In genomic region chr20:2729791-2730190, GRCh38 we compare ENCODE assay signal across 14 cellular contexts. TPM values are rescaled to one million over a fixed set of nuclear protein-coding genes. Genes with fewer than 3 reads are reported as not detected.
DNase-seq lines count a peak whose midpoint lies in the region; ATAC-seq and TF ChIP-seq lines count a peak whose summit lies in the region.
"Had no signal": no experiment of that assay in that cellular context is flagged by ENCODE, and none has a peak within 500 bp of the region (broad histone marks: within the 10 kb centered on the region; RNA-seq: fewer than 3 reads in every experiment).

No MANE protein-coding gene starts in this region.

- peak overlapping the region in 1 of 2 experiments; percentile 65; a peak in 2 of 4 replicates for H3K27ac ChIP-seq in SK-N-SH (ENCODE audit: low read depth in 2 of 2, low read length in 1 of 2)

- no peaks in the 10 kb centered on the region for H3K9me2 ChIP-seq in SK-N-SH

- CTCF ChIA-PET in SK-N-SH (lab: Yijun Ruan, JAX) = interaction anchor here (1.0 to 2.4 kb wide), 5 partner anchors 12 to 122 kb away, joined by 3 to 11 read pairs (median 4); partner anchors contain the start of gene CPXM1

- no peak for TF ChIP-seq CTCF in SK-N-SH (IDR thresholded peaks at IDR 0.05)
- no peak for TF ChIP-seq CTCF in cardiac fibroblast (IDR thresholded peaks at IDR 0.05; ENCODE audit: low read depth, low read length)

- H3K4me2 ChIP-seq in SK-N-SH = no peak overlapping the region

- no peak overlapping the region for H2AFZ ChIP-seq in SK-N-SH (ENCODE audit: low read depth)

- peaks cover 7 to 27% of the 10 kb centered on the region in 2 donors for H3K36me3 Mint-ChIP-seq in activated naive CD4-positive, alpha-beta T cell treated with anti-CD3 and anti-CD28 coated beads, Interleukin-2, amount 50 U/mL, for 72 hours

- no peak overlapping the region for H3K9ac ChIP-seq in SK-N-SH

- TF ChIP-seq RAD21 in SK-N-SH (IDR thresholded peaks at IDR 0.05; ENCODE audit: low read length) = no peak

- POLR2A ChIA-PET in SK-N-SH (lab: Yijun Ruan, JAX) = interaction anchor here (1.2 kb wide), 2 partner anchors 21 to 36 kb away, joined by 3 read pairs; no protein-coding TSS in a partner anchor

- H3K27ac Mint-ChIP-seq in activated naive CD4-positive, alpha-beta T cell treated with anti-CD3 and anti-CD28 coated beads, Interleukin-2, amount 50 U/mL, for 72 hours = peak overlapping the region in 1 of 2 donors; percentile 7
- H3K27ac Mint-ChIP-seq: progenitor cell of endocrine pancreas had no signal

- H3K36me3 ChIP-seq in SK-N-SH (replicated peaks in 1 of 2; ENCODE audit: control insufficient read depth in 1 of 2, insufficient read depth in 2 of 2, low read length in 1 of 2) = peaks cover 2 to 35% of the 10 kb centered on the region in 2 experiments

- H3K79me2 ChIP-seq in SK-N-SH (ENCODE audit: insufficient read depth) = no peaks in the 10 kb centered on the region

- no peak for DNase-seq in activated naive CD4-positive, alpha-beta T cell treated with anti-CD3 and anti-CD28 coated beads, Interleukin-2, amount 50 U/mL, for 72 hours (ENCODE audit: low spot score in 2 of 2)
- DNase-seq in activated naive CD4-positive, alpha-beta T cell (lab: John Stamatoyannopoulos, UW) = no peak
- peak; percentile 43 for DNase-seq in SK-N-SH
- peak; percentile 6 to 18 for DNase-seq in cardiac fibroblast (ENCODE audit: low read depth in 2 of 2)
- DNase-seq in NCI-H446 treated with DMSO at 0.1 percent for 48 hours (lab: John Stamatoyannopoulos, UW) = no peak
- no peak for DNase-seq in stimulated activated CD8-positive, alpha-beta memory T cell treated with anti-CD3 and anti-CD28 coated beads, Interleukin-4, amount 100 ng/mL, for 48 hours
- DNase-seq: activated gamma-delta T cell, foreskin melanocyte, KG1, NCI-H1092 treated with DMSO at 0.1 percent for 48 hours, NCI-H2107 had no signal

- WGBS in SK-N-SH (ENCODE audit: low lambda C conversion rate) = 10% methylated on average over 1 of the region's 1 CpG

- no peaks in the 10 kb centered on the region for H3K27me3 ChIP-seq in SK-N-SH (ENCODE audit: insufficient read depth)

- ATAC-seq in activated naive CD4-positive, alpha-beta T cell treated with anti-CD3 and anti-CD28 coated beads, Interleukin-2, amount 50 U/mL, for 72 hours = peak; percentile 11 to 14
- ATAC-seq in GM18519 (IDR thresholded peaks at IDR 0.05; ENCODE audit: low FRiP score, unreplicated experiment) (no peak), GM19395 (IDR thresholded peaks at IDR 0.05; ENCODE audit: unreplicated experiment) (no peak)

- no peaks in the 10 kb centered on the region for H3F3A ChIP-seq in SK-N-SH (replicated peaks; ENCODE audit: insufficient read depth)

- peaks cover 6 to 17% of the 10 kb centered on the region in 2 donors for H3K9me3 Mint-ChIP-seq in activated naive CD4-positive, alpha-beta T cell treated with anti-CD3 and anti-CD28 coated beads, Interleukin-2, amount 50 U/mL, for 72 hours

- H4K20me1 ChIP-seq in SK-N-SH (ENCODE audit: insufficient read depth) = no peaks in the 10 kb centered on the region

- TF ChIP-seq EP300 in SK-N-SH (IDR thresholded peaks at IDR 0.05; ENCODE audit: borderline replicate concordance in 1 of 2, low read depth in 1 of 2, low read length in 1 of 2) = no peak

- H3K4me3 ChIP-seq in SK-N-SH (ENCODE audit: low read depth in 2 of 2, low read length in 1 of 2) = no peak overlapping the region
- H3K4me3 ChIP-seq in cardiac fibroblast (replicated peaks in 1 of 2; ENCODE audit: low read depth in 2 of 2, low read length in 2 of 2) = no peak overlapping the region

- H3K9me3 ChIP-seq in SK-N-SH = 0 out of 2 replicates have a peak, but pooled peaks cover 4% of the 10 kb centered on the region

- peaks cover 0 to 16% of the 10 kb centered on the region in 2 experiments; a peak in 2 of 4 replicates for H3K4me1 ChIP-seq in SK-N-SH (ENCODE audit: control insufficient read depth in 1 of 2, insufficient read depth in 2 of 2, low read depth in 1 of 2, low read length in 1 of 2)

TF ChIP-seq in SK-N-SH, 30 proteins besides CTCF, POLR2A, EP300 and RAD21:
- TF ChIP-seq TAF1 (IDR thresholded peaks at IDR 0.05; ENCODE audit: borderline replicate concordance, low read depth, low read length) = no peak
- TF ChIP-seq, protein P1, sequence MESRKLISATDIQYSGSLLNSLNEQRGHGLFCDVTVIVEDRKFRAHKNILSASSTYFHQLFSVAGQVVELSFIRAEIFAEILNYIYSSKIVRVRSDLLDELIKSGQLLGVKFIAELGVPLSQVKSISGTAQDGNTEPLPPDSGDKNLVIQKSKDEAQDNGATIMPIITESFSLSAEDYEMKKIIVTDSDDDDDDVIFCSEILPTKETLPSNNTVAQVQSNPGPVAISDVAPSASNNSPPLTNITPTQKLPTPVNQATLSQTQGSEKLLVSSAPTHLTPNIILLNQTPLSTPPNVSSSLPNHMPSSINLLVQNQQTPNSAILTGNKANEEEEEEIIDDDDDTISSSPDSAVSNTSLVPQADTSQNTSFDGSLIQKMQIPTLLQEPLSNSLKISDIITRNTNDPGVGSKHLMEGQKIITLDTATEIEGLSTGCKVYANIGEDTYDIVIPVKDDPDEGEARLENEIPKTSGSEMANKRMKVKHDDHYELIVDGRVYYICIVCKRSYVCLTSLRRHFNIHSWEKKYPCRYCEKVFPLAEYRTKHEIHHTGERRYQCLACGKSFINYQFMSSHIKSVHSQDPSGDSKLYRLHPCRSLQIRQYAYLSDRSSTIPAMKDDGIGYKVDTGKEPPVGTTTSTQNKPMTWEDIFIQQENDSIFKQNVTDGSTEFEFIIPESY (IDR thresholded peaks at IDR 0.05; ENCODE audit: borderline replicate concordance, low read depth) = no peak
- TF ChIP-seq TCF12 (IDR thresholded peaks at IDR 0.05) = no peak

RNA-seq across cellular contexts. Expression of gene EBF4, which starts 37.2 kb away (rescaled TPM):
- 1 to 10 TPM; 4.0 to 8.3 TPM for total RNA-seq in activated naive CD4-positive, alpha-beta T cell treated with anti-CD3 and anti-CD28 coated beads, Interleukin-2, amount 50 U/mL, for 72 hours
- 15.9 and 20.6 TPM in 2 replicates for polyA plus RNA-seq in SK-N-SH (2012; rRNA removed)
- 8.4 and 13.2 TPM in 2 replicates for polyA plus RNA-seq in SK-N-SH (2012; cell fraction: cytosol; rRNA removed)
- polyA plus RNA-seq in SK-N-SH (2012; cell fraction: nucleus; rRNA removed) = 103 and 177 TPM in 2 replicates

Comparison
In these comparisons a context has a peak if more than half of its experiments do, and no peak if none do; other contexts are left out.
1. ATAC-seq: peak in activated naive CD4-positive, alpha-beta T cell treated with anti-CD3 and anti-CD28 coated beads, Interleukin-2, amount 50 U/mL, for 72 hours (2 of 2); none in GM18519 (single experiment) and GM19395 (single experiment).
2. DNase-seq: peak in SK-N-SH (single experiment) and cardiac fibroblast (2 of 2); none in activated naive CD4-positive, alpha-beta T cell treated with anti-CD3 and anti-CD28 coated beads, Interleukin-2, amount 50 U/mL, for 72 hours (0 of 2), activated naive CD4-positive, alpha-beta T cell (0 of 4), NCI-H446 treated with DMSO at 0.1 percent for 48 hours (single experiment) and stimulated activated CD8-positive, alpha-beta memory T cell treated with anti-CD3 and anti-CD28 coated beads, Interleukin-4, amount 100 ng/mL, for 48 hours (single experiment).